ENCODE assay signal across 8 cellular contexts in the genomic region with DNA sequence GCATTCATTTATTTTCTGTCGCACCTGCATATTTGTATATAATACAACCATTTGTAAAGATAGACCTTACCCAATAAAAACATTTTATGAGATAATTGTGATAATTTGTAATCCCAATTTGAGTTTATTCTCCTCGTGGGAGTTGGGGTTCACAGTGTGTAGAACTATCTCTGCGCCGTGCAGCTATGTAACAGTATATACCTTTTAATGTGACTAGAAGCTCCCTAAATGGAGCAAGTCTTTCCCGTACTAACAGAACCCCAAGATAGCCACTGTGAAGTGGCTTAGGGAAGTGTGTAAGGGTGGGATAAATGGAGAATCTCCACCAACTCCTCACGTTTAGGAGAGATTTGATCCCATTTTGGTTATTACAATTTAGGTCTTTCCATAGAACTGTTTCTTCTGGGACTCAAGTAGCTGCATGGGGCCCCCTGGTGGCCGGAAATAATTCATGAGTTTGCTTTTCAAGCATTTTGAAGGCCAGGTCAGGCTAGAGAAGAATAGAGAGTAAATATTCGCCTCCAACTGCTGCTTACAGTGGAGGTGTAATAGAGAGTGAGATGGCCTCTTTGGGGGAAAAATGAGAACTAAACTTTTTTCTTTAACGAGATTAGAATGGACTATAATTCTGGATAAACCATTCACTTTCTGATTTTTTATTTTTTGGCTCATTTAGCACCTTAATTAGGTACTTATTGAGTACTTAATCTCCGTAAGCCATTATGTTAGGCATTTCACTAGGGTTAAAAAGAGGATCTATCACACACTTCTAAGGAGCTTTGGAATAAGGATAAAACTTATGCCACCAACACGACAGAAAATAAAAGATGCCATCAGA. TPM values are rescaled to one million over a fixed set of nuclear protein-coding genes. Genes with fewer than 3 reads are reported as not detected.
DNase-seq lines count a peak whose midpoint lies in the region; ATAC-seq, FAIRE-seq and TF ChIP-seq lines count a peak whose summit lies in the region.

No MANE protein-coding gene starts in this region.

- no peak overlapping the region for H3K4me2 ChIP-seq in endothelial cell of umbilical vein (ENCODE audit: insufficient read depth, low read length)

- no peaks in the 10 kb centered on the region for H3K36me3 ChIP-seq in endothelial cell of umbilical vein (ENCODE audit: control insufficient read depth in 2 of 2, extremely low read depth in 1 of 2, insufficient read depth in 2 of 2, low read length in 2 of 2)

- H3K9me3 ChIP-seq in endothelial cell of umbilical vein (replicated peaks; ENCODE audit: control insufficient read depth, insufficient read depth, low read length) = no peaks in the 10 kb centered on the region

- peak; percentile 60 to 66 for TF ChIP-seq CTCF in endothelial cell of umbilical vein (IDR thresholded peaks at IDR 0.05; ENCODE audit: extremely low read depth in 1 of 2, insufficient read depth in 1 of 2, low read depth in 1 of 2, low read length in 2 of 2)

- dilution Hi-C loops in endothelial cell of umbilical vein (cut with MboI; ENCODE audit: extremely low pct_ligation_motif_present, low sequenced_read_pairs) = no loop called here

- no peaks in the 10 kb centered on the region for H4K20me1 ChIP-seq in endothelial cell of umbilical vein (replicated peaks; ENCODE audit: control insufficient read depth, extremely low read depth, insufficient read depth, low read length)

- CTCF ChIA-PET in endothelial cell of umbilical vein (lab: Charles Lee) = interaction anchor here (0.6 to 6.3 kb wide), 39 partner anchors 8 to 997 kb away, joined by 3 to 42 read pairs (median 4); a partner anchor contains a TSS

- H3K4me3 Mint-ChIP-seq in stimulated activated naive B cell treated with anti-CD40 and anti-IgM and Interleukin-4, amounts not matched to agents 10 μg/mL and 1 μg/mL and 100 μg/mL, for 72 hours = no peak overlapping the region

- no peak overlapping the region for H3K9ac ChIP-seq in endothelial cell of umbilical vein (replicated peaks; ENCODE audit: extremely low read depth, insufficient read depth, low read length)

- H3K27ac Mint-ChIP-seq in stimulated activated naive B cell treated with anti-CD40 and anti-IgM and Interleukin-4, amounts not matched to agents 10 μg/mL and 1 μg/mL and 100 μg/mL, for 72 hours = no peak overlapping the region

- ATAC-seq in HG02678 (IDR thresholded peaks at IDR 0.05; ENCODE audit: unreplicated experiment) (peak; percentile 66), HG03135 (IDR thresholded peaks at IDR 0.05; ENCODE audit: unreplicated experiment) (no peak)
- ATAC-seq in stimulated activated naive B cell treated with anti-CD40 and anti-IgM and Interleukin-4, amounts not matched to agents 10 μg/mL and 1 μg/mL and 100 μg/mL, for 72 hours (replicated peaks) = peak; percentile 45 to 54

- peaks cover 0 to 4% of the 10 kb centered on the region in 2 experiments for H3K27me3 ChIP-seq in endothelial cell of umbilical vein (ENCODE audit: control insufficient read depth in 2 of 2, insufficient read depth in 2 of 2, low read length in 2 of 2)

- no peak overlapping the region for H3K4me3 ChIP-seq in endothelial cell of umbilical vein (replicated peaks in 1 of 3; ENCODE audit: insufficient read depth in 1 of 3, low read depth in 1 of 3, low read length in 3 of 3)

- POLR2A ChIA-PET in endothelial cell of umbilical vein (lab: Charles Lee) = no interaction called here

- TF ChIP-seq POLR2A in endothelial cell of umbilical vein (IDR thresholded peaks at IDR 0.05; ENCODE audit: low read depth, low read length) = no peak

- no peaks in the 10 kb centered on the region for H3K79me2 ChIP-seq in endothelial cell of umbilical vein (ENCODE audit: control insufficient read depth, insufficient read depth, low read length)

- H3K36me3 Mint-ChIP-seq in stimulated activated naive B cell treated with anti-CD40 and anti-IgM and Interleukin-4, amounts not matched to agents 10 μg/mL and 1 μg/mL and 100 μg/mL, for 72 hours = no peaks in the 10 kb centered on the region

- peak; percentile 84 for FAIRE-seq in endothelial cell of umbilical vein (lab: Jason Lieb, UNC)

- H3K9me1 ChIP-seq in endothelial cell of umbilical vein (replicated peaks; ENCODE audit: control insufficient read depth, extremely low read depth, insufficient read depth, low read length) = no peaks in the 10 kb centered on the region

- intact Hi-C loops in endothelial cell of umbilical vein (cut with micrococcal nuclease) = loop anchor here (1.0 kb wide), 3 partner anchors 52 to 192 kb away; no protein-coding TSS in a partner anchor

- H3K27ac ChIP-seq in endothelial cell of umbilical vein (ENCODE audit: insufficient read depth, low read depth, low read length) = no peak overlapping the region

- peaks cover 18 to 21% of the 10 kb centered on the region in 2 donors for H3K27me3 Mint-ChIP-seq in stimulated activated naive B cell treated with anti-CD40 and anti-IgM and Interleukin-4, amounts not matched to agents 10 μg/mL and 1 μg/mL and 100 μg/mL, for 72 hours

- DNase-seq in DMS153 treated with DMSO at 0.1 percent for 48 hours (lab: John Stamatoyannopoulos, UW; ENCODE audit: unreplicated experiment) = peak; percentile 47
- DNase-seq in NCI-H82 treated with DMSO at 0.1 percent for 48 hours (lab: John Stamatoyannopoulos, UW; ENCODE audit: unreplicated experiment) = peak; percentile 15
- DNase-seq in activated CD8-positive, alpha-beta memory T cell treated with anti-CD3 and anti-CD28 coated beads for 4 hours (ENCODE audit: low read depth in 2 of 2) = peak; percentile 7 to 25
- DNase-seq in endothelial cell of umbilical vein (ENCODE audit: low read depth, low spot score) = peak; percentile 72
- DNase-seq in myocyte (ENCODE audit: low read depth) = peak; percentile 84
- peak; percentile 40 for DNase-seq in stimulated activated naive B cell treated with anti-CD40 and anti-IgM and Interleukin-4, amounts not matched to agents 10 μg/mL and 1 μg/mL and 100 μg/mL, for 72 hours

- H3K9me3 Mint-ChIP-seq in stimulated activated naive B cell treated with anti-CD40 and anti-IgM and Interleukin-4, amounts not matched to agents 10 μg/mL and 1 μg/mL and 100 μg/mL, for 72 hours = no peaks in the 10 kb centered on the region

- peaks cover 2% of the 10 kb centered on the region for H3K4me1 ChIP-seq in endothelial cell of umbilical vein (ENCODE audit: control insufficient read depth, extremely low read depth, insufficient read depth, low read length)

- H3K4me1 Mint-ChIP-seq in stimulated activated naive B cell treated with anti-CD40 and anti-IgM and Interleukin-4, amounts not matched to agents 10 μg/mL and 1 μg/mL and 100 μg/mL, for 72 hours = peaks cover 4 to 7% of the 10 kb centered on the region in 2 donors

- BruUV-seq in endothelial cell of umbilical vein (replicated peaks; lab: Mats Ljungman, UMichigan) = no TSS peak

- H2AFZ ChIP-seq in endothelial cell of umbilical vein (ENCODE audit: low read depth, low read length) = no peak overlapping the region

TF ChIP-seq in endothelial cell of umbilical vein, 7 proteins besides CTCF, POLR2A, EP300 and RAD21:
- TF ChIP-seq MYC (IDR thresholded peaks at IDR 0.05; ENCODE audit: low read depth, low read length) (no peak), GATA2 (IDR thresholded peaks at IDR 0.05; ENCODE audit: insufficient read depth, insufficient read length, low read depth, low read length) (no peak), POLR2AphosphoS5 (IDR thresholded peaks at IDR 0.05; ENCODE audit: insufficient read depth, low read depth, low read length) (no peak), FOS (IDR thresholded peaks at IDR 0.05; ENCODE audit: borderline replicate concordance, insufficient read depth, low read length) (no peak), JUN (IDR thresholded peaks at IDR 0.05; ENCODE audit: borderline replicate concordance, insufficient read depth, insufficient read length, low read depth) (no peak), EZH2 (IDR thresholded peaks at IDR 0.05; ENCODE audit: borderline replicate concordance, low read depth, low read length, severe bottlenecking) (no peak)
- TF ChIP-seq, protein P1, sequence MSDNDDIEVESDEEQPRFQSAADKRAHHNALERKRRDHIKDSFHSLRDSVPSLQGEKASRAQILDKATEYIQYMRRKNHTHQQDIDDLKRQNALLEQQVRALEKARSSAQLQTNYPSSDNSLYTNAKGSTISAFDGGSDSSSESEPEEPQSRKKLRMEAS (IDR thresholded peaks at IDR 0.05; ENCODE audit: insufficient read depth, insufficient read length) = no peak

RNA-seq across cellular contexts. Expression of a gene that starts 4.5 kb away (rescaled TPM):
- not detected in 2 replicates for total RNA-seq in endothelial cell of umbilical vein
- polyA plus RNA-seq in endothelial cell of umbilical vein = 0.05 TPM in 1 of 2 replicates, not detected in the other
- 0.04 and 0.08 TPM in 2 replicates for polyA plus RNA-seq in endothelial cell of umbilical vein (2011; cell fraction: cytosol; rRNA removed)
- 0.33 TPM in 1 of 2 replicates, not detected in the other for polyA plus RNA-seq in endothelial cell of umbilical vein (2011; cell fraction: nucleus; rRNA removed)
- not detected in 2 replicates for polyA plus RNA-seq in endothelial cell of umbilical vein (2012)
- polyA minus RNA-seq in endothelial cell of umbilical vein = not detected in 2 replicates
- not detected for polyA minus RNA-seq in endothelial cell of umbilical vein (2011; cell fraction: cytosol; rRNA and poly(A)+ RNA removed)
- polyA minus RNA-seq in endothelial cell of umbilical vein (2011; cell fraction: nucleus; rRNA and poly(A)+ RNA removed) = not detected in 2 replicates
- 1.5 and 3.0 TPM in 2 replicates for total RNA-seq in myocyte
- polyA plus RNA-seq in myocyte (2012) = 1.4 TPM

RNA-seq across cellular contexts. Expression of a gene that starts 32.7 kb away (rescaled TPM):
- total RNA-seq in endothelial cell of umbilical vein = 13.5 and 14.5 TPM in 2 replicates
- polyA plus RNA-seq in endothelial cell of umbilical vein = 15.0 and 18.3 TPM in 2 replicates
- 18.3 and 20.3 TPM in 2 replicates for polyA plus RNA-seq in endothelial cell of umbilical vein (2011; cell fraction: cytosol; rRNA removed)
- polyA plus RNA-seq in endothelial cell of umbilical vein (2011; cell fraction: nucleus; rRNA removed) = 10.9 and 14.2 TPM in 2 replicates
- polyA plus RNA-seq in endothelial cell of umbilical vein (2012) = 13.7 and 16.3 TPM in 2 replicates
- polyA minus RNA-seq in endothelial cell of umbilical vein = 18.2 and 23.7 TPM in 2 replicates
- polyA minus RNA-seq in endothelial cell of umbilical vein (2011; cell fraction: cytosol; rRNA and poly(A)+ RNA removed) = 0.92 TPM
- 5.2 and 7.4 TPM in 2 replicates for polyA minus RNA-seq in endothelial cell of umbilical vein (2011; cell fraction: nucleus; rRNA and poly(A)+ RNA removed)
- 9.1 and 11.6 TPM in 2 replicates for total RNA-seq in myocyte
- 8.0 TPM for polyA plus RNA-seq in myocyte (2012)

Comparison
In these comparisons a context has a peak if more than half of its experiments do, and no peak if none do; other contexts are left out.
1. DNase-seq: peak in every context shown above with its lines; median percentile 84 in myocyte; 72 in endothelial cell of umbilical vein; 47 in DMS153 treated with DMSO at 0.1 percent for 48 hours; 40 in stimulated activated naive B cell treated with anti-CD40 and anti-IgM and Interleukin-4, amounts not matched to agents 10 μg/mL and 1 μg/mL and 100 μg/mL, for 72 hours; 16 in activated CD8-positive, alpha-beta memory T cell treated with anti-CD3 and anti-CD28 coated beads for 4 hours; 15 in NCI-H82 treated with DMSO at 0.1 percent for 48 hours.